23 cellular contexts compared by ENCODE assay signal in genomic region chr19:7383284-7383683, GRCh38. TPM values are rescaled to one million over a fixed set of nuclear protein-coding genes. Genes with fewer than 3 reads are reported as not detected.
DNase-seq lines count a peak whose midpoint lies in the region; ATAC-seq and TF ChIP-seq lines count a peak whose summit lies in the region.
"Had no signal": no experiment of that assay in that cellular context is flagged by ENCODE, and none has a peak within 500 bp of the region (broad histone marks: within the 10 kb centered on the region; RNA-seq: fewer than 3 reads in every experiment).

No MANE protein-coding gene starts in this region.

- peaks cover 20% of the 10 kb centered on the region for H3K4me1 Mint-ChIP-seq in activated CD8-positive, alpha-beta T cell treated with anti-CD3 and anti-CD28 coated beads for 36 hours (ENCODE audit: low read depth)
- H3K4me1 Mint-ChIP-seq in activated CD8-positive, alpha-beta T cell treated with anti-CD3 and anti-CD28 coated beads, Interleukin-2, amount 10 ng/mL, durations not matched to agents 7 days and 5 days (ENCODE audit: low read depth) = peaks cover 3% of the 10 kb centered on the region
- H3K4me1 Mint-ChIP-seq in CD8-positive, alpha-beta T cell (ENCODE audit: low read depth) = peaks cover 19% of the 10 kb centered on the region
- H3K4me1 Mint-ChIP-seq in activated T-helper 17 cell treated with anti-CD3 and anti-CD28 coated beads, Interleukin-2, amount 50 U/mL, for 72 hours = peaks cover 19% of the 10 kb centered on the region
- peaks cover 50% of the 10 kb centered on the region for H3K4me1 Mint-ChIP-seq in stimulated activated memory B cell treated with anti-CD40 and anti-IgM and Interleukin-4, amounts not matched to agents 10 μg/mL and 1 μg/mL and 100 μg/mL, for 72 hours

- peak overlapping the region; percentile 51 for H3K27ac Mint-ChIP-seq in activated CD8-positive, alpha-beta T cell treated with anti-CD3 and anti-CD28 coated beads for 36 hours
- no peak overlapping the region for H3K27ac Mint-ChIP-seq in activated CD8-positive, alpha-beta T cell treated with anti-CD3 and anti-CD28 coated beads, Interleukin-2, amount 10 ng/mL, durations not matched to agents 7 days and 5 days
- H3K27ac Mint-ChIP-seq in CD8-positive, alpha-beta T cell = peak overlapping the region; percentile 22
- H3K27ac Mint-ChIP-seq in activated T-helper 17 cell treated with anti-CD3 and anti-CD28 coated beads, Interleukin-2, amount 50 U/mL, for 72 hours = peak overlapping the region; percentile 52
- peak overlapping the region; percentile 93 for H3K27ac Mint-ChIP-seq in stimulated activated memory B cell treated with anti-CD40 and anti-IgM and Interleukin-4, amounts not matched to agents 10 μg/mL and 1 μg/mL and 100 μg/mL, for 72 hours

- peaks cover 64% of the 10 kb centered on the region for H3K36me3 ChIP-seq in CD8-positive, alpha-beta T cell (ENCODE audit: insufficient read depth, low read length)

- H3K9me3 Mint-ChIP-seq in activated CD8-positive, alpha-beta T cell treated with anti-CD3 and anti-CD28 coated beads for 36 hours = no peaks in the 10 kb centered on the region
- H3K9me3 Mint-ChIP-seq in activated CD8-positive, alpha-beta T cell treated with anti-CD3 and anti-CD28 coated beads, Interleukin-2, amount 10 ng/mL, durations not matched to agents 7 days and 5 days (ENCODE audit: insufficient read depth) = no peaks in the 10 kb centered on the region
- no peaks in the 10 kb centered on the region for H3K9me3 Mint-ChIP-seq in CD8-positive, alpha-beta T cell
- H3K9me3 Mint-ChIP-seq in activated T-helper 17 cell treated with anti-CD3 and anti-CD28 coated beads, Interleukin-2, amount 50 U/mL, for 72 hours = no peaks in the 10 kb centered on the region
- no peaks in the 10 kb centered on the region for H3K9me3 Mint-ChIP-seq in stimulated activated memory B cell treated with anti-CD40 and anti-IgM and Interleukin-4, amounts not matched to agents 10 μg/mL and 1 μg/mL and 100 μg/mL, for 72 hours
- H3K9me3 Mint-ChIP-seq: CD8-positive, alpha-beta memory T cell had no signal

- POLR2A ChIA-PET in activated CD8-positive, alpha-beta T cell treated with anti-CD3 and anti-CD28 coated beads for 36 hours (lab: Charles Lee) = no interaction called here
- POLR2A ChIA-PET in activated CD8-positive, alpha-beta T cell treated with anti-CD3 and anti-CD28 coated beads, Interleukin-2, amount 10 ng/mL, durations not matched to agents 7 days and 5 days (lab: Charles Lee) = no interaction called here
- POLR2A ChIA-PET in CD8-positive, alpha-beta T cell (lab: Charles Lee) = no interaction called here

- H3K27me3 ChIP-seq in CD8-positive, alpha-beta T cell (ENCODE audit: insufficient read depth, low read length) = no peaks in the 10 kb centered on the region

- H3K9me3 ChIP-seq in CD8-positive, alpha-beta T cell (ENCODE audit: low read length) = no peaks in the 10 kb centered on the region

- no peak for ATAC-seq in activated CD8-positive, alpha-beta T cell treated with anti-CD3 and anti-CD28 coated beads for 36 hours
- ATAC-seq in activated CD8-positive, alpha-beta T cell treated with anti-CD3 and anti-CD28 coated beads, Interleukin-2, amount 10 ng/mL, durations not matched to agents 7 days and 5 days = no peak
- no peak for ATAC-seq in CD8-positive, alpha-beta T cell
- ATAC-seq in activated T-helper 17 cell treated with anti-CD3 and anti-CD28 coated beads, Interleukin-2, amount 50 U/mL, for 72 hours (replicated peaks) = no peak
- no peak for ATAC-seq in stimulated activated memory B cell treated with anti-CD40 and anti-IgM and Interleukin-4, amounts not matched to agents 10 μg/mL and 1 μg/mL and 100 μg/mL, for 72 hours
- ATAC-seq in HG02981 (IDR thresholded peaks at IDR 0.05; ENCODE audit: unreplicated experiment) = no peak
- ATAC-seq: GM12878, HCT116 had no signal

- intact Hi-C loops in activated CD8-positive, alpha-beta T cell treated with anti-CD3 and anti-CD28 coated beads for 36 hours (cut with micrococcal nuclease) = no loop called here
- intact Hi-C loops in CD8-positive, alpha-beta T cell (cut with DNase I, micrococcal nuclease) = loop anchor here in 1 of 2 experiments (5.0 kb wide), 1 partner anchor 236 kb away; no protein-coding TSS in a partner anchor

- TF ChIP-seq CTCF in activated CD8-positive, alpha-beta T cell treated with anti-CD3 and anti-CD28 coated beads for 36 hours (IDR thresholded peaks at IDR 0.05) = no peak
- TF ChIP-seq CTCF in CD8-positive, alpha-beta T cell (IDR thresholded peaks at IDR 0.05) = no peak

- H3K4me1 ChIP-seq in CD8-positive, alpha-beta T cell (ENCODE audit: insufficient read depth, low read length) = no peaks in the 10 kb centered on the region

- H3K4me3 ChIP-seq in CD8-positive, alpha-beta T cell (ENCODE audit: low read depth, low read length) = no peak overlapping the region
- H3K4me3 ChIP-seq: GM12878 had no signal

- H3K27me3 Mint-ChIP-seq in activated CD8-positive, alpha-beta T cell treated with anti-CD3 and anti-CD28 coated beads for 36 hours = no peaks in the 10 kb centered on the region
- H3K27me3 Mint-ChIP-seq in activated CD8-positive, alpha-beta T cell treated with anti-CD3 and anti-CD28 coated beads, Interleukin-2, amount 10 ng/mL, durations not matched to agents 7 days and 5 days (ENCODE audit: low read depth) = no peaks in the 10 kb centered on the region
- H3K27me3 Mint-ChIP-seq in CD8-positive, alpha-beta T cell (ENCODE audit: low read depth) = no peaks in the 10 kb centered on the region
- H3K27me3 Mint-ChIP-seq in activated T-helper 17 cell treated with anti-CD3 and anti-CD28 coated beads, Interleukin-2, amount 50 U/mL, for 72 hours = no peaks in the 10 kb centered on the region
- H3K27me3 Mint-ChIP-seq in stimulated activated memory B cell treated with anti-CD40 and anti-IgM and Interleukin-4, amounts not matched to agents 10 μg/mL and 1 μg/mL and 100 μg/mL, for 72 hours = no peaks in the 10 kb centered on the region
- H3K27me3 Mint-ChIP-seq: CD8-positive, alpha-beta memory T cell had no signal

- no peak overlapping the region for H3K4me3 Mint-ChIP-seq in activated CD8-positive, alpha-beta T cell treated with anti-CD3 and anti-CD28 coated beads for 36 hours
- H3K4me3 Mint-ChIP-seq in activated CD8-positive, alpha-beta T cell treated with anti-CD3 and anti-CD28 coated beads, Interleukin-2, amount 10 ng/mL, durations not matched to agents 7 days and 5 days = no peak overlapping the region
- H3K4me3 Mint-ChIP-seq in CD8-positive, alpha-beta T cell = no peak overlapping the region
- no peak overlapping the region for H3K4me3 Mint-ChIP-seq in activated T-helper 17 cell treated with anti-CD3 and anti-CD28 coated beads, Interleukin-2, amount 50 U/mL, for 72 hours
- no peak overlapping the region for H3K4me3 Mint-ChIP-seq in stimulated activated memory B cell treated with anti-CD40 and anti-IgM and Interleukin-4, amounts not matched to agents 10 μg/mL and 1 μg/mL and 100 μg/mL, for 72 hours
- H3K4me3 Mint-ChIP-seq: CD8-positive, alpha-beta memory T cell had no signal

- no peak overlapping the region for H3K27ac ChIP-seq in CD8-positive, alpha-beta T cell (ENCODE audit: low read depth, low read length)

- DNase-seq in activated CD8-positive, alpha-beta T cell treated with anti-CD3 and anti-CD28 coated beads for 36 hours = no peak
- no peak for DNase-seq in activated CD8-positive, alpha-beta T cell treated with anti-CD3 and anti-CD28 coated beads, Interleukin-2, amount 10 ng/mL, durations not matched to agents 7 days and 5 days
- no peak for DNase-seq in CD8-positive, alpha-beta T cell
- DNase-seq in NCI-H226 (no peak), UCSD-AML1 (lab: John Stamatoyannopoulos, UW; ENCODE audit: unreplicated experiment) (no peak)
- DNase-seq: 8988T; CD8-positive, alpha-beta memory T cell; DMS53; EL; GOT3; MM.1S; NCI-H1092 treated with DMSO at 0.1 percent for 48 hours; NCI-H2081 treated with DMSO at 0.1 percent for 48 hours; NCI-H510A treated with DMSO at 0.1 percent for 48 hours; NCI-H774; PC-3; RPMI8226; SHP77 treated with DMSO at 0.1 percent for 48 hours had no signal

- H3K36me3 Mint-ChIP-seq in activated CD8-positive, alpha-beta T cell treated with anti-CD3 and anti-CD28 coated beads for 36 hours (ENCODE audit: low read depth) = peaks cover 9% of the 10 kb centered on the region
- peaks cover 26% of the 10 kb centered on the region for H3K36me3 Mint-ChIP-seq in activated CD8-positive, alpha-beta T cell treated with anti-CD3 and anti-CD28 coated beads, Interleukin-2, amount 10 ng/mL, durations not matched to agents 7 days and 5 days (ENCODE audit: low read depth)
- H3K36me3 Mint-ChIP-seq in CD8-positive, alpha-beta T cell = peaks cover 80% of the 10 kb centered on the region
- H3K36me3 Mint-ChIP-seq in activated T-helper 17 cell treated with anti-CD3 and anti-CD28 coated beads, Interleukin-2, amount 50 U/mL, for 72 hours (ENCODE audit: low read depth) = peaks cover 61% of the 10 kb centered on the region
- peaks cover 30% of the 10 kb centered on the region for H3K36me3 Mint-ChIP-seq in stimulated activated memory B cell treated with anti-CD40 and anti-IgM and Interleukin-4, amounts not matched to agents 10 μg/mL and 1 μg/mL and 100 μg/mL, for 72 hours

- CTCF ChIA-PET in activated CD8-positive, alpha-beta T cell treated with anti-CD3 and anti-CD28 coated beads for 36 hours (lab: Charles Lee) = interaction anchor here (1.1 to 1.7 kb wide), 5 partner anchors 16 to 281 kb away, joined by 3 to 5 read pairs (median 5); partner anchors contain the start of gene ARHGEF18
- CTCF ChIA-PET in activated CD8-positive, alpha-beta T cell treated with anti-CD3 and anti-CD28 coated beads, Interleukin-2, amount 10 ng/mL, durations not matched to agents 7 days and 5 days (lab: Charles Lee) = interaction anchor here (1.9 kb wide), 1 partner anchor 29 kb away, joined by 9 read pairs; no protein-coding TSS in a partner anchor
- CTCF ChIA-PET in CD8-positive, alpha-beta T cell (lab: Charles Lee) = interaction anchor here (1.0 to 6.9 kb wide), 3 partner anchors 16 to 234 kb away, joined by 3 to 45 read pairs (median 4); no protein-coding TSS in a partner anchor

RNA-seq across cellular contexts. Expression of gene ARHGEF18, which starts 34.5 kb away (rescaled TPM):
- 10 to 100 TPM; 25.9 to 36.4 TPM for total RNA-seq in activated CD8-positive, alpha-beta T cell treated with anti-CD3 and anti-CD28 coated beads for 36 hours
- total RNA-seq in activated CD8-positive, alpha-beta T cell treated with anti-CD3 and anti-CD28 coated beads, Interleukin-2, amount 10 ng/mL, durations not matched to agents 7 days and 5 days = 10 to 100 TPM; 34.0 to 40.5 TPM
- 10 to 100 TPM; 78.8 to 81.0 TPM for total RNA-seq in CD8-positive, alpha-beta T cell
- total RNA-seq in activated T-helper 17 cell treated with anti-CD3 and anti-CD28 coated beads, Interleukin-2, amount 50 U/mL, for 72 hours = 10 to 100 TPM; 47.8 to 58.6 TPM
